Comparison of ENCODE assay signal across 1 cellular context in the genomic region with DNA sequence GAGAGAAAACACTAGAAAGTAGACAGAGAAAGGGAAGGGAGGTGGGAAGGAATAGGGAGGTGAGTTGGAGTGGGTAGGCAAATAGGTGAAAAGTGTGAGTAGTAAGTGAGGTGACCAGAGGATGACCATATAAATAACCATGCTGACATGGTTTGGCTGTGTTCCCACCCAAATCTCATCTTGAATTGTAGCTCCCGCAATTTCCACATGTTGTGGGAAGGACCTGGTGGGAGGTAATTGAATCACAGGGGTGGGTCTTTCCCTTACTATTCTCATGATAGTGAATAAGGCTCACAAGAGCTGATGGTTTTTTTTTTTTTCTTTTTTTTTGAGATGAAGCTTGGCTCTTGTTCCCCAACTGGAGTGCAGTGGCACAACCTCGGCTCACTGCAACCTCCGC.
TF ChIP-seq lines count a peak whose summit lies in the region.

No MANE protein-coding gene starts in this region.

TF ChIP-seq in GM23338, 12 proteins besides CTCF, POLR2A, EP300 and RAD21 (continued from another document):
- TF ChIP-seq, protein P1, sequence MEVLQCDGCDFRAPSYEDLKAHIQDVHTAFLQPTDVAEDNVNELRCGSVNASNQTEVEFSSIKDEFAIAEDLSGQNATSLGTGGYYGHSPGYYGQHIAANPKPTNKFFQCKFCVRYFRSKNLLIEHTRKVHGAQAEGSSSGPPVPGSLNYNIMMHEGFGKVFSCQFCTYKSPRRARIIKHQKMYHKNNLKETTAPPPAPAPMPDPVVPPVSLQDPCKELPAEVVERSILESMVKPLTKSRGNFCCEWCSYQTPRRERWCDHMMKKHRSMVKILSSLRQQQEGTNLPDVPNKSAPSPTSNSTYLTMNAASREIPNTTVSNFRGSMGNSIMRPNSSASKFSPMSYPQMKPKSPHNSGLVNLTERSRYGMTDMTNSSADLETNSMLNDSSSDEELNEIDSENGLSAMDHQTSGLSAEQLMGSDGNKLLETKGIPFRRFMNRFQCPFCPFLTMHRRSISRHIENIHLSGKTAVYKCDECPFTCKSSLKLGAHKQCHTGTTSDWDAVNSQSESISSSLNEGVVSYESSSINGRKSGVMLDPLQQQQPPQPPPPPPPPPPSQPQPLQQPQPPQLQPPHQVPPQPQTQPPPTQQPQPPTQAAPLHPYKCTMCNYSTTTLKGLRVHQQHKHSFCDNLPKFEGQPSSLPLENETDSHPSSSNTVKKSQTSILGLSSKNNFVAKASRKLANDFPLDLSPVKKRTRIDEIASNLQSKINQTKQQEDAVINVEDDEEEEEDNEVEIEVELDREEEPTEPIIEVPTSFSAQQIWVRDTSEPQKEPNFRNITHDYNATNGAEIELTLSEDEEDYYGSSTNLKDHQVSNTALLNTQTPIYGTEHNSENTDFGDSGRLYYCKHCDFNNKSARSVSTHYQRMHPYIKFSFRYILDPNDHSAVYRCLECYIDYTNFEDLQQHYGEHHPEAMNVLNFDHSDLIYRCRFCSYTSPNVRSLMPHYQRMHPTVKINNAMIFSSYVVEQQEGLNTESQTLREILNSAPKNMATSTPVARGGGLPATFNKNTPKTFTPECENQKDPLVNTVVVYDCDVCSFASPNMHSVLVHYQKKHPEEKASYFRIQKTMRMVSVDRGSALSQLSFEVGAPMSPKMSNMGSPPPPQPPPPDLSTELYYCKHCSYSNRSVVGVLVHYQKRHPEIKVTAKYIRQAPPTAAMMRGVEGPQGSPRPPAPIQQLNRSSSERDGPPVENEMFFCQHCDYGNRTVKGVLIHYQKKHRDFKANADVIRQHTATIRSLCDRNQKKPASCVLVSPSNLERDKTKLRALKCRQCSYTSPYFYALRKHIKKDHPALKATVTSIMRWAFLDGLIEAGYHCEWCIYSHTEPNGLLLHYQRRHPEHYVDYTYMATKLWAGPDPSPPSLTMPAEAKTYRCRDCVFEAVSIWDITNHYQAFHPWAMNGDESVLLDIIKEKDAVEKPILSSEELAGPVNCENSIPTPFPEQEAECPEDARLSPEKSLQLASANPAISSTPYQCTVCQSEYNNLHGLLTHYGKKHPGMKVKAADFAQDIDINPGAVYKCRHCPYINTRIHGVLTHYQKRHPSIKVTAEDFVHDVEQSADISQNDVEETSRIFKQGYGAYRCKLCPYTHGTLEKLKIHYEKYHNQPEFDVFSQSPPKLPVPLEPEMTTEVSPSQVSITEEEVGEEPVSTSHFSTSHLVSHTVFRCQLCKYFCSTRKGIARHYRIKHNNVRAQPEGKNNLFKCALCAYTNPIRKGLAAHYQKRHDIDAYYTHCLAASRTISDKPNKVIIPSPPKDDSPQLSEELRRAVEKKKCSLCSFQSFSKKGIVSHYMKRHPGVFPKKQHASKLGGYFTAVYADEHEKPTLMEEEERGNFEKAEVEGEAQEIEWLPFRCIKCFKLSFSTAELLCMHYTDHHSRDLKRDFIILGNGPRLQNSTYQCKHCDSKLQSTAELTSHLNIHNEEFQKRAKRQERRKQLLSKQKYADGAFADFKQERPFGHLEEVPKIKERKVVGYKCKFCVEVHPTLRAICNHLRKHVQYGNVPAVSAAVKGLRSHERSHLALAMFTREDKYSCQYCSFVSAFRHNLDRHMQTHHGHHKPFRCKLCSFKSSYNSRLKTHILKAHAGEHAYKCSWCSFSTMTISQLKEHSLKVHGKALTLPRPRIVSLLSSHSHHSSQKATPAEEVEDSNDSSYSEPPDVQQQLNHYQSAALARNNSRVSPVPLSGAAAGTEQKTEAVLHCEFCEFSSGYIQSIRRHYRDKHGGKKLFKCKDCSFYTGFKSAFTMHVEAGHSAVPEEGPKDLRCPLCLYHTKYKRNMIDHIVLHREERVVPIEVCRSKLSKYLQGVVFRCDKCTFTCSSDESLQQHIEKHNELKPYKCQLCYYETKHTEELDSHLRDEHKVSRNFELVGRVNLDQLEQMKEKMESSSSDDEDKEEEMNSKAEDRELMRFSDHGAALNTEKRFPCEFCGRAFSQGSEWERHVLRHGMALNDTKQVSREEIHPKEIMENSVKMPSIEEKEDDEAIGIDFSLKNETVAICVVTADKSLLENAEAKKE (CRISPR knock-in tag; IDR thresholded peaks at IDR 0.05): no peak
- TF ChIP-seq ZNF114 (CRISPR knock-in tag; IDR thresholded peaks at IDR 0.05): no peak
- no peak for TF ChIP-seq CREB1 (CRISPR knock-in tag; IDR thresholded peaks at IDR 0.05; ENCODE audit: low read depth)
- no peak for TF ChIP-seq EZH2phosphoT487 (IDR thresholded peaks at IDR 0.05; ENCODE audit: unreplicated experiment)
- TF ChIP-seq ZNF331 (CRISPR knock-in tag; IDR thresholded peaks at IDR 0.05; ENCODE audit: low read depth): no peak
- no peak for TF ChIP-seq STAT1 (IDR thresholded peaks at IDR 0.05; ENCODE audit: unreplicated experiment)
